13 cellular contexts compared by ENCODE assay signal in the genomic region with DNA sequence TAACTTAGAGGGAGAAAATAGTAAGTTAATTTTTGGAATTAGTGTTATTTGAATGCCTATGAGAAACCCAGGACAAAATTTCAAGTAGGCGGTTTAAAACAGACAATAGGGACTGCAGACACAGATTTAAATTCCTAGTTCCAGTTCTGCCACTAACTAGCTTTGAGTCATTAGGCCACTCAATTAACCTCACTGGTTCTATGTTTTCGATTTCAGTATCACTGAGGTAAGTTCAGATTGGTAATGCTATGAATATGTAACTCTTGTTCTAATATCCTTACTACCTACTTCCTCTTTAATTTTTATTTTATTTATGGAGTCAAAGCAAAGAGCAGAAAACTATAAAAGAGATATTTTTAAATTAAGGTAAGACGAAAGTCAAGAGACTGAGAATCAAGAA. TPM values are rescaled to one million over a fixed set of nuclear protein-coding genes. Genes with fewer than 3 reads are reported as not detected.
A peak's percentile ranks its signal among the peaks of the same experiment; 100 is the strongest.
DNase-seq lines count a peak whose midpoint lies in the region; ATAC-seq and FAIRE-seq lines count a peak whose summit lies in the region.
"Had no signal": no experiment of that assay in that cellular context is flagged by ENCODE, and none has a peak within 500 bp of the region (broad histone marks: within the 10 kb centered on the region; RNA-seq: fewer than 3 reads in every experiment).

No MANE protein-coding gene starts in this region.

- DNase-seq in A172 (ENCODE audit: low spot score) (no peak), GF-D8 (lab: John Stamatoyannopoulos, UW) (no peak), frontal cortex (ENCODE audit: low spot score in 2 of 2) (no peak)
- DNase-seq: activated T-cell treated with anti-CD3 and anti-CD28 coated beads for 4 hours; CD4-positive, alpha-beta memory T cell; mesenchymal stem cell; NCI-H226; pancreas; stimulated activated naive CD4-positive, alpha-beta T cell treated with Interleukin-2 at 50 U/mL for 16 hours had no signal

- H3K27ac Mint-ChIP-seq in stimulated activated memory B cell treated with anti-CD40 and anti-IgM and Interleukin-4, amounts not matched to agents 10 μg/mL and 1 μg/mL and 100 μg/mL, for 72 hours, result no peak overlapping the region
- H3K27ac Mint-ChIP-seq: CD4-positive, alpha-beta memory T cell had no signal

- FAIRE-seq in frontal cortex (lab: Jason Lieb, UNC), result no peak
- FAIRE-seq: pancreas had no signal

- peak; percentile 99 for ATAC-seq in GM19035 (IDR thresholded peaks at IDR 0.05; ENCODE audit: unreplicated experiment)
- ATAC-seq in GM21737 (IDR thresholded peaks at IDR 0.05; ENCODE audit: unreplicated experiment), result peak; percentile 87
- peak; percentile 96 for ATAC-seq in HG03103 (IDR thresholded peaks at IDR 0.05; ENCODE audit: low read depth, unreplicated experiment)
- peak; percentile 77 for ATAC-seq in stimulated activated memory B cell treated with anti-CD40 and anti-IgM and Interleukin-4, amounts not matched to agents 10 μg/mL and 1 μg/mL and 100 μg/mL, for 72 hours
- ATAC-seq: pancreas had no signal

- H3K4me3 Mint-ChIP-seq in stimulated activated memory B cell treated with anti-CD40 and anti-IgM and Interleukin-4, amounts not matched to agents 10 μg/mL and 1 μg/mL and 100 μg/mL, for 72 hours, result no peak overlapping the region
- H3K4me3 Mint-ChIP-seq: CD4-positive, alpha-beta memory T cell had no signal

- H3K9me3 Mint-ChIP-seq in stimulated activated memory B cell treated with anti-CD40 and anti-IgM and Interleukin-4, amounts not matched to agents 10 μg/mL and 1 μg/mL and 100 μg/mL, for 72 hours, result no peaks in the 10 kb centered on the region
- H3K9me3 Mint-ChIP-seq: CD4-positive, alpha-beta memory T cell had no signal

- peaks cover 14% of the 10 kb centered on the region for H3K4me1 Mint-ChIP-seq in stimulated activated memory B cell treated with anti-CD40 and anti-IgM and Interleukin-4, amounts not matched to agents 10 μg/mL and 1 μg/mL and 100 μg/mL, for 72 hours

- H3K36me3 Mint-ChIP-seq in stimulated activated memory B cell treated with anti-CD40 and anti-IgM and Interleukin-4, amounts not matched to agents 10 μg/mL and 1 μg/mL and 100 μg/mL, for 72 hours, result peaks cover 65% of the 10 kb centered on the region

- H3K27me3 Mint-ChIP-seq in stimulated activated memory B cell treated with anti-CD40 and anti-IgM and Interleukin-4, amounts not matched to agents 10 μg/mL and 1 μg/mL and 100 μg/mL, for 72 hours, result no peaks in the 10 kb centered on the region
- H3K27me3 Mint-ChIP-seq: CD4-positive, alpha-beta memory T cell had no signal

RNA-seq across cellular contexts. Expression of a gene that starts 52.6 kb away (rescaled TPM):
- total RNA-seq in A172 (2014; rRNA removed; shearing (Covaris generic)), result not detected in 2 replicates
- 37.1 TPM for total RNA-seq in frontal cortex

Comparison
In these comparisons a context has a peak if more than half of its experiments do, and no peak if none do; other contexts are left out.
1. RNA of a gene that starts 52.6 kb away (total RNA-seq): 37.1 TPM in frontal cortex (single experiment); not detected in A172; every median in the first group is over 10 times any median in the second.
2. Peak in every context shown above with its lines, with median percentiles within 50 percentile points of each other: ATAC-seq.